Comparison of ENCODE assay signal across 1 cellular context in genomic region chr11:66595245-66595904, GRCh38.
TF ChIP-seq lines count a peak whose summit lies in the region.

No MANE protein-coding gene starts in this region.

TF ChIP-seq in HepG2, 621 proteins besides CTCF, POLR2A, EP300 and RAD21:
- TF ChIP-seq FLYWCH1 (CRISPR knock-in tag; IDR thresholded peaks at IDR 0.05) (no peak), MYC (CRISPR knock-in tag; IDR thresholded peaks at IDR 0.05; ENCODE audit: borderline replicate concordance) (no peak), PAX8 (CRISPR knock-in tag; IDR thresholded peaks at IDR 0.05; ENCODE audit: borderline replicate concordance) (no peak), MLX (CRISPR knock-in tag; IDR thresholded peaks at IDR 0.05) (no peak)
